ENCODE assay signal across 15 cellular contexts in genomic region chr11:6411594-6412031, GRCh38.
"Had no signal": no experiment of that assay in that cellular context is flagged by ENCODE, and none has a peak within 500 bp of the region (broad histone marks: within the 10 kb centered on the region; RNA-seq: fewer than 3 reads in every experiment).

No MANE protein-coding gene starts in this region.

- H3K27me3 Mint-ChIP-seq: activated CD4-positive, alpha-beta memory T cell treated with anti-CD3 and anti-CD28 coated beads for 36 hours; stimulated activated naive CD8-positive, alpha-beta T cell treated with anti-CD3 and anti-CD28 coated beads, Interleukin-15, amount 100 ng/mL, for 72 hours had no signal

- H3K9me3 ChIP-seq: adrenal gland, tibial artery, vagina had no signal

- H3K4me3 ChIP-seq: adrenal gland, tibial artery, vagina had no signal

- ATAC-seq: left lobe of liver; stimulated activated naive CD8-positive, alpha-beta T cell treated with anti-CD3 and anti-CD28 coated beads, Interleukin-15, amount 100 ng/mL, for 72 hours had no signal

- H3K27ac ChIP-seq: adrenal gland, brain microvascular endothelial cell, tibial artery, vagina, VCaP had no signal

- H3K4me1 ChIP-seq: adrenal gland had no signal

- DNase-seq: activated CD4-positive, alpha-beta memory T cell treated with anti-CD3 and anti-CD28 coated beads for 36 hours; activated CD8-positive, alpha-beta memory T cell treated with anti-CD3 and anti-CD28 coated beads, Interleukin-2, amount 50 U/mL, for 4 hours; activated naive CD4-positive, alpha-beta T cell; brain microvascular endothelial cell; cerebellar nuclear complex; dermis blood vessel endothelial cell; mammary epithelial cell; nephron progenitor cell; stimulated activated CD4-positive, alpha-beta T cell treated with anti-CD3 and anti-CD28 coated beads, Interleukin-4, amount 100 ng/mL, for 24 hours; stimulated activated naive CD8-positive, alpha-beta T cell treated with anti-CD3 and anti-CD28 coated beads, Interleukin-15, amount 100 ng/mL, for 72 hours; tibial artery had no signal

- H3K4me3 Mint-ChIP-seq: activated CD4-positive, alpha-beta memory T cell treated with anti-CD3 and anti-CD28 coated beads for 36 hours; nephron progenitor cell; stimulated activated naive CD8-positive, alpha-beta T cell treated with anti-CD3 and anti-CD28 coated beads, Interleukin-15, amount 100 ng/mL, for 72 hours had no signal

- H3K27me3 ChIP-seq: adrenal gland, brain microvascular endothelial cell, tibial artery, vagina had no signal

- H3K9me3 Mint-ChIP-seq: activated CD4-positive, alpha-beta memory T cell treated with anti-CD3 and anti-CD28 coated beads for 36 hours; nephron progenitor cell; stimulated activated naive CD8-positive, alpha-beta T cell treated with anti-CD3 and anti-CD28 coated beads, Interleukin-15, amount 100 ng/mL, for 72 hours had no signal

- H3K27ac Mint-ChIP-seq: activated CD4-positive, alpha-beta memory T cell treated with anti-CD3 and anti-CD28 coated beads for 36 hours; nephron progenitor cell; stimulated activated naive CD8-positive, alpha-beta T cell treated with anti-CD3 and anti-CD28 coated beads, Interleukin-15, amount 100 ng/mL, for 72 hours had no signal
